ENCODE assay signal across 21 cellular contexts in the genomic region with DNA sequence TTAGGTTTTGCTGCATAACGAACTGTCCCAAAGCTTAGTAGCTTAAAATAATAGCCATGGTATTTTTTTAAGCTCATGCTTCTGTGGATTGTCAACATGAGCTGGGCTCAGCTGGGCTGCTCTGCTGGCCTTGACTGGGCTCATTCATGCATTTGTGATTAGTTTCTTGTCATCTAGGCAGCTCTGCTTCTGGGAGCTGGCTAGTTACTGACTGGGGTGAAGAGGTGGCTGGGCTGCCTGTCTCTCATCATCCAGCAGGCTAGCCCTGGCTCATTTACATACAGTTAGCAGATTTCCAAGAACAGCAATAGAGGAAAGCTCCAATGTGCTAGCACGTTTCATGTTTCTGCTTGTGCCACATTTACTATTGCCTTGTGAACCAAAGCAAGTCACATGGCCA.
"Had no signal": no experiment of that assay in that cellular context is flagged by ENCODE, and none has a peak within 500 bp of the region (broad histone marks: within the 10 kb centered on the region; RNA-seq: fewer than 3 reads in every experiment).

No MANE protein-coding gene starts in this region.

- H3K27ac ChIP-seq: esophagus squamous epithelium, gastroesophageal sphincter, ovary, suprapubic skin, thyroid gland, upper lobe of left lung, uterus had no signal

- DNase-seq: effector memory CD8-positive, alpha-beta T cell; esophagus squamous epithelium; foreskin fibroblast; glutamatergic neuron; left colon; naive thymus-derived CD4-positive, alpha-beta T cell; nucleus accumbens; ovary; right cardiac atrium; small intestine; stimulated activated CD4-positive, alpha-beta T cell treated with anti-CD3 and anti-CD28 coated beads, Interleukin-2, amount 100 ng/mL, for 48 hours; stimulated activated CD8-positive, alpha-beta memory T cell treated with anti-CD3 and anti-CD28 coated beads, Interleukin-4, amount 100 ng/mL, for 48 hours; stimulated activated naive CD8-positive, alpha-beta T cell treated with anti-CD3 and anti-CD28 coated beads, Interleukin-15, Interleukin-2, amounts not matched to agents 100 U/mL and 50 U/mL, for 24 hours; thyroid gland; upper lobe of left lung; uterus had no signal

- H3K4me3 Mint-ChIP-seq: dendritic cell treated with granulocyte-macrophage colony-stimulating factor and Interleukin-4, amounts not matched to agents 40 ng/mL and 50 ng/mL, for 4 days; effector memory CD8-positive, alpha-beta T cell; naive thymus-derived CD4-positive, alpha-beta T cell; neural crest cell; stimulated activated effector memory CD8-positive, alpha-beta T cell treated with anti-CD3 and anti-CD28 coated beads, Interleukin-12 subunit alpha, Interleukin-12 subunit beta, amount 100 ng/mL, for 72 hours had no signal

- H3K9me3 ChIP-seq: ovary, thyroid gland, uterus had no signal

- H3K27ac Mint-ChIP-seq: dendritic cell treated with granulocyte-macrophage colony-stimulating factor and Interleukin-4, amounts not matched to agents 40 ng/mL and 50 ng/mL, for 4 days; effector memory CD8-positive, alpha-beta T cell; naive thymus-derived CD4-positive, alpha-beta T cell; stimulated activated effector memory CD8-positive, alpha-beta T cell treated with anti-CD3 and anti-CD28 coated beads, Interleukin-12 subunit alpha, Interleukin-12 subunit beta, amount 100 ng/mL, for 72 hours had no signal

- H3K4me1 ChIP-seq: esophagus squamous epithelium, gastroesophageal sphincter, suprapubic skin, upper lobe of left lung, uterus had no signal

- H3K27me3 ChIP-seq: esophagus squamous epithelium, gastroesophageal sphincter, ovary, suprapubic skin, thyroid gland, upper lobe of left lung, uterus had no signal

- H3K27me3 Mint-ChIP-seq: dendritic cell treated with granulocyte-macrophage colony-stimulating factor and Interleukin-4, amounts not matched to agents 40 ng/mL and 50 ng/mL, for 4 days; effector memory CD8-positive, alpha-beta T cell; naive thymus-derived CD4-positive, alpha-beta T cell had no signal

- ATAC-seq: effector memory CD8-positive, alpha-beta T cell; gastroesophageal sphincter; left colon; naive thymus-derived CD4-positive, alpha-beta T cell; right cardiac atrium; stimulated activated effector memory CD8-positive, alpha-beta T cell treated with anti-CD3 and anti-CD28 coated beads, Interleukin-12 subunit alpha, Interleukin-12 subunit beta, amount 100 ng/mL, for 72 hours; stimulated activated naive CD8-positive, alpha-beta T cell treated with anti-CD3 and anti-CD28 coated beads, Interleukin-15, Interleukin-2, amounts not matched to agents 100 U/mL and 50 U/mL, for 24 hours had no signal

- H3K4me1 Mint-ChIP-seq: naive thymus-derived CD4-positive, alpha-beta T cell; neural crest cell; stimulated activated effector memory CD8-positive, alpha-beta T cell treated with anti-CD3 and anti-CD28 coated beads, Interleukin-12 subunit alpha, Interleukin-12 subunit beta, amount 100 ng/mL, for 72 hours had no signal

- H3K36me3 ChIP-seq: esophagus squamous epithelium, gastroesophageal sphincter, ovary, suprapubic skin, thyroid gland, upper lobe of left lung, uterus had no signal

- H3K4me3 ChIP-seq: esophagus squamous epithelium, gastroesophageal sphincter, ovary, suprapubic skin, thyroid gland, upper lobe of left lung, uterus had no signal

- H3K36me3 Mint-ChIP-seq: naive thymus-derived CD4-positive, alpha-beta T cell; stimulated activated effector memory CD8-positive, alpha-beta T cell treated with anti-CD3 and anti-CD28 coated beads, Interleukin-12 subunit alpha, Interleukin-12 subunit beta, amount 100 ng/mL, for 72 hours had no signal
